ENCODE assay signal across 1 cellular context in genomic region chr3:190144816-190145215, GRCh38. TPM values are rescaled to one million over a fixed set of nuclear protein-coding genes. Genes with fewer than 3 reads are reported as not detected.
"Had no signal": no experiment of that assay in that cellular context is flagged by ENCODE, and none has a peak within 500 bp of the region (broad histone marks: within the 10 kb centered on the region; RNA-seq: fewer than 3 reads in every experiment).

No MANE protein-coding gene starts in this region.

RNA-seq across cellular contexts. Expression of gene P3H2, which starts 24.1 kb away (rescaled TPM):
- total RNA-seq: natural killer cell treated with Interleukin-12 subunit alpha and Interleukin-12 subunit beta and Interleukin-15 and Interleukin-18, amount 100 ng/mL, for 72 hours had no signal
